In the genomic region with DNA sequence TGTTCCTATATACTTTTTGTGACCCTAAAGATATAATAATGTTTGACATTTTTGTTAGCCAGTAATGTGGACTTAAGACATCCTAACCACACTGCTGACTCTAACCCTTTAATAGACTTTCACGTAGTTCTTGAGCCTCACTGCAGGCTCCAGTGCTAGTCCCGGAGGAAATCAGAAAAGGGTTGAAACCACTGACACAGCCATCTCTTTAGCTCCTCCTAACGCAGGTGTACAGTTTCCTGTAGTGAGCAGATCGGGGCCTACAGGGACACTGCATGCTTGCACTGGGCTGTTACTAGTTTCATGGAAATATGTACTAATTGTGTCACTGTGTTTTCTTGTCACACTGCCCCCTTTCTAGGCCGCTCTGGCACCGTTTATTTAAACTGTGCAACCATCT, we compare ENCODE assay signal across 18 cellular contexts. TPM values are rescaled to one million over a fixed set of nuclear protein-coding genes. Genes with fewer than 3 reads are reported as not detected.
DNase-seq lines count a peak whose midpoint lies in the region; ATAC-seq, FAIRE-seq and TF ChIP-seq lines count a peak whose summit lies in the region.
"Had no signal": no experiment of that assay in that cellular context is flagged by ENCODE, and none has a peak within 500 bp of the region (broad histone marks: within the 10 kb centered on the region; RNA-seq: fewer than 3 reads in every experiment).

No MANE protein-coding gene starts in this region.

- H2BK120ac ChIP-seq in H1 (replicated peaks; ENCODE audit: low read depth, low read length): no peak overlapping the region

- H3K27ac ChIP-seq in DND-41 (ENCODE audit: low read length) (no peak overlapping the region), H1 (ENCODE audit: low read depth, low read length) (no peak overlapping the region)
- H3K27ac ChIP-seq: BLaER1 treated with 17β-estradiol and CSF1 and Interleukin-3, amounts not matched to agents 10 nM and 100 nM had no signal

- no peaks in the 10 kb centered on the region for H3K9me2 ChIP-seq in Loucy (replicated peaks; ENCODE audit: low read depth, low read length)

- CTCF ChIA-PET in H1 (lab: Charles Lee; ENCODE audit: partially characterized antibody): interaction anchor here (0.6 to 1.0 kb wide), 3 partner anchors 17 to 31 kb away, joined by 3 read pairs; no protein-coding TSS in a partner anchor

- H3K79me1 ChIP-seq in H1 (ENCODE audit: low read depth, low read length): no peaks in the 10 kb centered on the region

- ATAC-seq in DND-41 (ENCODE audit: insufficient read depth, low read depth): peak; percentile 54; the same call in 2 of the 3 replicates
- ATAC-seq in HG02763 (IDR thresholded peaks at IDR 0.05; ENCODE audit: unreplicated experiment): no peak
- ATAC-seq: CD8-positive, alpha-beta T cell had no signal

- H3K4me1 ChIP-seq in DND-41 (ENCODE audit: insufficient read depth, low read length) (peaks cover 5% of the 10 kb centered on the region), Loucy (ENCODE audit: insufficient read depth, low read length, poor library complexity, severe bottlenecking) (no peaks in the 10 kb centered on the region), H1 (replicated peaks in 1 of 4; ENCODE audit: control insufficient read depth in 3 of 4, insufficient read depth in 4 of 4, low read length in 3 of 4) (peaks cover 0 to 4% (median 0%) of the 10 kb centered on the region in 4 experiments; a peak in 1 of 7 replicates)

- no peaks in the 10 kb centered on the region for H3K23me2 ChIP-seq in H1 (ENCODE audit: low read depth, low read length)

- no peak overlapping the region for H4K5ac ChIP-seq in H1 (ENCODE audit: insufficient read length, low read depth, low read length)

- H3K14ac ChIP-seq in H1 (ENCODE audit: insufficient read length): no peak overlapping the region

- H2BK20ac ChIP-seq in H1 (ENCODE audit: low read length): no peak overlapping the region

- H2BK5ac ChIP-seq in H1 (ENCODE audit: low read depth, low read length): no peak overlapping the region

- H2BK12ac ChIP-seq in H1 (ENCODE audit: low read depth, low read length): no peak overlapping the region

- H3K27me3 ChIP-seq in DND-41 (ENCODE audit: insufficient read depth, low read length, poor library complexity) (no peaks in the 10 kb centered on the region), Loucy (ENCODE audit: insufficient read depth, low read length, poor library complexity, severe bottlenecking) (no peaks in the 10 kb centered on the region), H1 (replicated peaks in 1 of 4; ENCODE audit: control insufficient read depth in 3 of 4, extremely low read depth in 1 of 4, insufficient read depth in 3 of 4, low read length in 3 of 4) (no peaks in the 10 kb centered on the region; a peak in 1 of 7 replicates)
- H3K27me3 ChIP-seq: BLaER1 treated with 17β-estradiol and CSF1 and Interleukin-3, amounts not matched to agents 10 nM and 100 nM had no signal

- H3K4me2 ChIP-seq in DND-41 (ENCODE audit: insufficient read depth, low read length): no peak overlapping the region
- H3K4me2 ChIP-seq in Loucy (ENCODE audit: low read depth, low read length, poor library complexity, severe bottlenecking): no peak overlapping the region
- H3K4me2 ChIP-seq in H1 (ENCODE audit: insufficient read depth in 1 of 2, low read depth in 2 of 2, low read length in 2 of 2): no peak overlapping the region

- whole genome bisulfite sequencing in H1 (ENCODE audit: extremely low coverage in 1 of 2, insufficient coverage in 1 of 2, insufficient read length in 1 of 2, insufficient replicate concordance in 2 of 2, low coverage in 1 of 2, low lambda C conversion rate in 2 of 2, missing lambda C conversion rate in 1 of 2), 2 experiments: 96% methylated on average over 6 of the region's 6 CpGs; no CpG with 5 or more reads in 1 of the 2 experiments

- DNase-seq in DND-41 (no peak), H1 (ENCODE audit: low read depth in 1 of 2, low spot score in 2 of 2) (no peak), NK-92 (lab: John Stamatoyannopoulos, UW; ENCODE audit: unreplicated experiment) (no peak), epidermal melanocyte (ENCODE audit: insufficient read length, low spot score) (no peak)
- DNase-seq in stimulated activated CD4-positive, alpha-beta T cell treated with anti-CD3 and anti-CD28 coated beads, Interleukin-2, amount 100 ng/mL, for 24 hours: no peak
- DNase-seq: 8988T; Calu3; CD8-positive, alpha-beta T cell had no signal

- H3K9me3 ChIP-seq in DND-41 (ENCODE audit: insufficient read depth, low read length, severe bottlenecking) (peaks cover 6% of the 10 kb centered on the region), Loucy (ENCODE audit: insufficient read depth, low read depth, low read length) (no peaks in the 10 kb centered on the region), H1 (ENCODE audit: insufficient read depth in 2 of 2, low read depth in 1 of 2, low read length in 1 of 2) (peaks cover 0 to 11% of the 10 kb centered on the region in 2 experiments; a peak in 2 of 4 replicates)
- H3K9me3 ChIP-seq: HAP-1 had no signal

- no peak for TF ChIP-seq RAD21 in H1 (IDR thresholded peaks at IDR 0.05 in 1 of 2, conservative IDR thresholded peaks at IDR 0.05 in 1 of 2; ENCODE audit: low read depth in 2 of 2, low read length in 2 of 2)

- H3K9ac ChIP-seq in DND-41 (ENCODE audit: low read depth, low read length) (no peak overlapping the region), Loucy (ENCODE audit: low read depth, low read length, poor library complexity, severe bottlenecking) (no peak overlapping the region), H1 (replicated peaks in 1 of 4; ENCODE audit: extremely low read depth in 1 of 4, low read depth in 3 of 4, low read length in 3 of 4) (no peak overlapping the region)
- H3K9ac ChIP-seq: BLaER1 treated with 17β-estradiol and CSF1 and Interleukin-3, amounts not matched to agents 10 nM and 100 nM had no signal

- peak overlapping the region; percentile 76 for H3K4ac ChIP-seq in H1 (replicated peaks; ENCODE audit: insufficient read length, low read depth, low read length)

- no peak overlapping the region for H2AK5ac ChIP-seq in H1 (ENCODE audit: low read depth, low read length)

- H3K36me3 ChIP-seq in DND-41 (ENCODE audit: insufficient read depth, low read length): no peaks in the 10 kb centered on the region
- no peaks in the 10 kb centered on the region for H3K36me3 ChIP-seq in Loucy (ENCODE audit: insufficient read depth, low read length)
- H3K36me3 ChIP-seq in H1 (ENCODE audit: control insufficient read depth in 2 of 4, insufficient read depth in 4 of 4, low read length in 3 of 4): no peaks in the 10 kb centered on the region
- H3K36me3 ChIP-seq: BLaER1 treated with 17β-estradiol and CSF1 and Interleukin-3, amounts not matched to agents 10 nM and 100 nM; HAP-1 had no signal

- FAIRE-seq in H1 (lab: Jason Lieb, UNC): no peak
- FAIRE-seq: G401.6, GM12891 had no signal

- H3K56ac ChIP-seq in H1 (replicated peaks; ENCODE audit: insufficient read length, low read depth, low read length): no peak overlapping the region

- H3K4me3 ChIP-seq in DND-41 (ENCODE audit: low read depth in 1 of 2, low read length in 2 of 2): no peak overlapping the region
- H3K4me3 ChIP-seq in Loucy (ENCODE audit: low read length, poor library complexity, severe bottlenecking): no peak overlapping the region
- H3K4me3 ChIP-seq in H1 (ENCODE audit: extremely low read depth in 1 of 4, insufficient read depth in 2 of 4, low read depth in 3 of 4, low read length in 4 of 4): no peak overlapping the region
- H3K4me3 ChIP-seq: BLaER1 treated with 17β-estradiol and CSF1 and Interleukin-3, amounts not matched to agents 10 nM and 100 nM; HAP-1 had no signal

- POLR2A ChIA-PET in H1 (lab: Charles Lee; ENCODE audit: partially characterized antibody): no interaction called here

- no peak for TF ChIP-seq POLR2A in H1 (IDR thresholded peaks at IDR 0.05; ENCODE audit: control extremely low read depth in 1 of 2, low read depth in 2 of 2, low read length in 2 of 2)

- H2BK15ac ChIP-seq in H1 (ENCODE audit: low read length): no peak overlapping the region

- no peak overlapping the region for H4K91ac ChIP-seq in H1 (replicated peaks; ENCODE audit: insufficient read length, low read length)

- TF ChIP-seq EP300 in H1 (IDR thresholded peaks at IDR 0.05; ENCODE audit: borderline replicate concordance in 1 of 2, low read depth in 2 of 2, low read length in 2 of 2): no peak

- H2AFZ ChIP-seq in DND-41 (ENCODE audit: low read depth, low read length) (0 out of 2 replicates have a peak overlapping the region, but pooled peaks have one; percentile 10), Loucy (ENCODE audit: low read length) (peak overlapping the region; percentile 11; the same call in 1 of the 2 replicates), H1 (ENCODE audit: low read length) (no peak overlapping the region)

- H3F3A ChIP-seq in Loucy (ENCODE audit: low read depth): no peaks in the 10 kb centered on the region

- H3K23ac ChIP-seq in H1 (ENCODE audit: insufficient read length): no peak overlapping the region

- no peak overlapping the region for H3K18ac ChIP-seq in H1 (ENCODE audit: extremely low read depth, low read length)

- H4K20me1 ChIP-seq in DND-41 (ENCODE audit: insufficient read depth, low read length): no peaks in the 10 kb centered on the region
- no peaks in the 10 kb centered on the region for H4K20me1 ChIP-seq in Loucy (ENCODE audit: insufficient read depth, low read length, poor library complexity, severe bottlenecking)
- no peaks in the 10 kb centered on the region for H4K20me1 ChIP-seq in H1 (replicated peaks in 1 of 2; ENCODE audit: control insufficient read depth in 1 of 2, insufficient read depth in 2 of 2, low read length in 2 of 2)
- H4K20me1 ChIP-seq: BLaER1 treated with 17β-estradiol and CSF1 and Interleukin-3, amounts not matched to agents 10 nM and 100 nM had no signal

- H3K79me2 ChIP-seq in DND-41 (ENCODE audit: insufficient read depth, low read length): no peaks in the 10 kb centered on the region
- H3K79me2 ChIP-seq in Loucy (ENCODE audit: insufficient read depth, low read length): no peaks in the 10 kb centered on the region
- no peaks in the 10 kb centered on the region for H3K79me2 ChIP-seq in H1 (ENCODE audit: control insufficient read depth in 1 of 2, insufficient read depth in 2 of 2, low read length in 2 of 2)

- no peak for TF ChIP-seq CTCF in DND-41 (IDR thresholded peaks at IDR 0.05; ENCODE audit: borderline replicate concordance, extremely low read depth, low read length, poor library complexity, severe bottlenecking)
- TF ChIP-seq CTCF in Loucy (conservative IDR thresholded peaks at IDR 0.05; ENCODE audit: low read length): no peak
- no peak for TF ChIP-seq CTCF in H1 (IDR thresholded peaks at IDR 0.05; ENCODE audit: control extremely low read depth in 1 of 3, insufficient read depth in 1 of 3, low read depth in 1 of 3, low read length in 3 of 3)

- H4K8ac ChIP-seq in H1 (ENCODE audit: extremely low read depth, insufficient read depth, low read length): peak overlapping the region; percentile 51; the same call in 1 of the 2 replicates

RNA-seq across cellular contexts. Expression of gene HDGFL1, which starts 0.5 kb away (rescaled TPM):
- not detected in 2 replicates for total RNA-seq in H1 (2021; fragmentation: NEBNext Ultra II Directional; extraction: Animal tissue kit (Norgen Biotek cat#: 25700))
- polyA plus RNA-seq in H1 (2011; rRNA removed): not detected in 2 replicates
- polyA plus RNA-seq in H1 (2011; cell fraction: cytosol; rRNA removed): not detected
- not detected for polyA plus RNA-seq in H1 (2011; cell fraction: nucleus; rRNA removed)
- polyA plus RNA-seq in H1 (2012, experiment 1 of 2): not detected in 4 replicates
- polyA plus RNA-seq in H1 (2012, experiment 2 of 2): not detected
- polyA plus RNA-seq in H1 (2013, experiment 1 of 2): not detected
- not detected for polyA plus RNA-seq in H1 (2013, experiment 2 of 2)
- polyA minus RNA-seq in H1 (2011; rRNA and poly(A)+ RNA removed): not detected in 2 replicates
- polyA minus RNA-seq in H1 (2011; cell fraction: cytosol; rRNA and poly(A)+ RNA removed): not detected
- polyA minus RNA-seq in H1 (2011; cell fraction: nucleus; rRNA and poly(A)+ RNA removed): not detected
- total RNA-seq: A673; Calu3; CD8-positive, alpha-beta T cell; H4; HT-29 had no signal
- polyA plus RNA-seq: AG04450 had no signal
